In genomic region chr12:120849765-120850164, GRCh38 we compare ENCODE assay signal across 12 cellular contexts.
DNase-seq lines count a peak whose midpoint lies in the region; TF ChIP-seq lines count a peak whose summit lies in the region.
"Had no signal": no experiment of that assay in that cellular context is flagged by ENCODE, and none has a peak within 500 bp of the region (broad histone marks: within the 10 kb centered on the region; RNA-seq: fewer than 3 reads in every experiment).

No MANE protein-coding gene starts in this region.

- no peaks in the 10 kb centered on the region for H3K9me3 Mint-ChIP-seq in nephron progenitor cell
- H3K9me3 Mint-ChIP-seq: CD4-positive, CD25-positive, alpha-beta regulatory T cell had no signal

- no peaks in the 10 kb centered on the region for H3K36me3 ChIP-seq in OCI-LY1 (ENCODE audit: insufficient read depth, low read length)

- H3K4me3 ChIP-seq in OCI-LY1 (ENCODE audit: low read depth, low read length, poor library complexity, severe bottlenecking) (no peak overlapping the region), epithelial cell of esophagus (ENCODE audit: low read length) (no peak overlapping the region)

- no peaks in the 10 kb centered on the region for H3K27me3 Mint-ChIP-seq in nephron progenitor cell (ENCODE audit: low read depth, poor library complexity)
- H3K27me3 Mint-ChIP-seq: CD4-positive, CD25-positive, alpha-beta regulatory T cell had no signal

- no peak overlapping the region; the same call in 1 of the 2 replicates for H3K4me2 ChIP-seq in OCI-LY1 (ENCODE audit: low read length)
- H3K4me2 ChIP-seq: KMS-11 had no signal

- peaks cover 17% of the 10 kb centered on the region for H3K4me1 Mint-ChIP-seq in nephron progenitor cell

- no peaks in the 10 kb centered on the region for H4K20me1 ChIP-seq in OCI-LY1 (ENCODE audit: insufficient read depth, low read length)

- no peak for TF ChIP-seq CTCF in OCI-LY1 (IDR thresholded peaks at IDR 0.05; ENCODE audit: low read length)
- no peak for TF ChIP-seq CTCF in epithelial cell of esophagus (IDR thresholded peaks at IDR 0.05; ENCODE audit: insufficient read depth, low read depth, low read length, missing control alignments)
- TF ChIP-seq CTCF in nephron progenitor cell (IDR thresholded peaks at IDR 0.05): no peak

- peak overlapping the region; percentile 93 for H3K27ac ChIP-seq in OCI-LY1 (ENCODE audit: low read depth, low read length, poor library complexity, severe bottlenecking)
- H3K27ac ChIP-seq: KMS-11 had no signal

- no peak overlapping the region for H3K9ac ChIP-seq in OCI-LY1 (ENCODE audit: low read length)
- H3K9ac ChIP-seq: KMS-11 had no signal

- H3K4me1 ChIP-seq in OCI-LY1 (ENCODE audit: insufficient read depth, low read length, severe bottlenecking): peaks cover 66% of the 10 kb centered on the region

- no peak overlapping the region for H3K4me3 Mint-ChIP-seq in nephron progenitor cell
- H3K4me3 Mint-ChIP-seq: CD4-positive, CD25-positive, alpha-beta regulatory T cell had no signal

- H3K9me3 ChIP-seq in OCI-LY1 (ENCODE audit: low read length): no peaks in the 10 kb centered on the region

- H3K27ac Mint-ChIP-seq in nephron progenitor cell: peak overlapping the region; percentile 75

- H3K36me3 Mint-ChIP-seq in nephron progenitor cell (ENCODE audit: low read depth): no peaks in the 10 kb centered on the region
- H3K36me3 Mint-ChIP-seq: CD4-positive, CD25-positive, alpha-beta regulatory T cell had no signal

- H3K79me2 ChIP-seq in OCI-LY1 (ENCODE audit: insufficient read depth, low read length): peaks cover 15% of the 10 kb centered on the region

- H3K9me2 ChIP-seq in OCI-LY1 (ENCODE audit: low read depth, low read length): no peaks in the 10 kb centered on the region

- peaks cover 6% of the 10 kb centered on the region; the same call in 1 of the 2 replicates for H3F3A ChIP-seq in OCI-LY1 (ENCODE audit: insufficient read depth, low read length)

- no peaks in the 10 kb centered on the region for H3K27me3 ChIP-seq in OCI-LY1 (ENCODE audit: insufficient read depth, low read length)

- H2AFZ ChIP-seq in OCI-LY1 (ENCODE audit: low read length): no peak overlapping the region

- DNase-seq in DMS53 treated with DMSO at 0.1 percent for 48 hours (lab: John Stamatoyannopoulos, UW; ENCODE audit: unreplicated experiment) (peak; percentile 16), epithelial cell of esophagus (ENCODE audit: low read depth) (peak; percentile 92), nephron progenitor cell (no peak), NCI-H2081 (lab: John Stamatoyannopoulos, UW) (no peak), D341Med (ENCODE audit: low spot score) (no peak), globus pallidus (ENCODE audit: low spot score) (no peak)
- DNase-seq in activated CD4-positive, alpha-beta T cell treated with anti-CD3 and anti-CD28 coated beads for 48 hours: no peak
- DNase-seq: activated CD4-positive, alpha-beta T cell treated with anti-CD3 and anti-CD28 coated beads for 1 hour; CD4-positive, CD25-positive, alpha-beta regulatory T cell; stimulated activated naive CD4-positive, alpha-beta T cell treated with Interleukin-2 at 50 U/mL for 16 hours had no signal

Comparison
In these comparisons a context has a peak if more than half of its experiments do, and no peak if none do; other contexts are left out.
1. DNase-seq: peak in DMS53 treated with DMSO at 0.1 percent for 48 hours (single experiment) and epithelial cell of esophagus (single experiment); none in nephron progenitor cell (single experiment), NCI-H2081 (0 of 2), activated CD4-positive, alpha-beta T cell treated with anti-CD3 and anti-CD28 coated beads for 48 hours (single experiment), D341Med (single experiment) and globus pallidus (single experiment).